ENCODE assay signal across 1 cellular context in genomic region chr5:62403411-62404250, GRCh38.
TF ChIP-seq lines count a peak whose summit lies in the region.

TSS of gene DIMT1 (minus strand) at chr5:62403905. CDS start at chr5:62403772, 133 bp downstream.

TF ChIP-seq in HepG2, 621 proteins besides CTCF, POLR2A, EP300 and RAD21 (continued from another document and continues in another):
- TF ChIP-seq, protein P1, sequence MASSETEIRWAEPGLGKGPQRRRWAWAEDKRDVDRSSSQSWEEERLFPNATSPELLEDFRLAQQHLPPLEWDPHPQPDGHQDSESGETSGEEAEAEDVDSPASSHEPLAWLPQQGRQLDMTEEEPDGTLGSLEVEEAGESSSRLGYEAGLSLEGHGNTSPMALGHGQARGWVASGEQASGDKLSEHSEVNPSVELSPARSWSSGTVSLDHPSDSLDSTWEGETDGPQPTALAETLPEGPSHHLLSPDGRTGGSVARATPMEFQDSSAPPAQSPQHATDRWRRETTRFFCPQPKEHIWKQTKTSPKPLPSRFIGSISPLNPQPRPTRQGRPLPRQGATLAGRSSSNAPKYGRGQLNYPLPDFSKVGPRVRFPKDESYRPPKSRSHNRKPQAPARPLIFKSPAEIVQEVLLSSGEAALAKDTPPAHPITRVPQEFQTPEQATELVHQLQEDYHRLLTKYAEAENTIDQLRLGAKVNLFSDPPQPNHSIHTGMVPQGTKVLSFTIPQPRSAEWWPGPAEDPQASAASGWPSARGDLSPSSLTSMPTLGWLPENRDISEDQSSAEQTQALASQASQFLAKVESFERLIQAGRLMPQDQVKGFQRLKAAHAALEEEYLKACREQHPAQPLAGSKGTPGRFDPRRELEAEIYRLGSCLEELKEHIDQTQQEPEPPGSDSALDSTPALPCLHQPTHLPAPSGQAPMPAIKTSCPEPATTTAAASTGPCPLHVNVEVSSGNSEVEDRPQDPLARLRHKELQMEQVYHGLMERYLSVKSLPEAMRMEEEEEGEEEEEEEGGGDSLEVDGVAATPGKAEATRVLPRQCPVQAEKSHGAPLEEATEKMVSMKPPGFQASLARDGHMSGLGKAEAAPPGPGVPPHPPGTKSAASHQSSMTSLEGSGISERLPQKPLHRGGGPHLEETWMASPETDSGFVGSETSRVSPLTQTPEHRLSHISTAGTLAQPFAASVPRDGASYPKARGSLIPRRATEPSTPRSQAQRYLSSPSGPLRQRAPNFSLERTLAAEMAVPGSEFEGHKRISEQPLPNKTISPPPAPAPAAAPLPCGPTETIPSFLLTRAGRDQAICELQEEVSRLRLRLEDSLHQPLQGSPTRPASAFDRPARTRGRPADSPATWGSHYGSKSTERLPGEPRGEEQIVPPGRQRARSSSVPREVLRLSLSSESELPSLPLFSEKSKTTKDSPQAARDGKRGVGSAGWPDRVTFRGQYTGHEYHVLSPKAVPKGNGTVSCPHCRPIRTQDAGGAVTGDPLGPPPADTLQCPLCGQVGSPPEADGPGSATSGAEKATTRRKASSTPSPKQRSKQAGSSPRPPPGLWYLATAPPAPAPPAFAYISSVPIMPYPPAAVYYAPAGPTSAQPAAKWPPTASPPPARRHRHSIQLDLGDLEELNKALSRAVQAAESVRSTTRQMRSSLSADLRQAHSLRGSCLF (CRISPR knock-in tag; IDR thresholded peaks at IDR 0.05; ENCODE audit: borderline replicate concordance) = 0 out of 2 replicates have a peak, but pooled peaks have one; percentile 55
- TF ChIP-seq ZBTB20 (CRISPR knock-in tag; IDR thresholded peaks at IDR 0.05; ENCODE audit: borderline replicate concordance, low read depth) = peak; percentile 33; the same call in 1 of the 2 replicates
- peak in 1 of 2 experiments; percentile 98; a peak in 2 of 4 replicates for TF ChIP-seq KLF16 (CRISPR knock-in tag; IDR thresholded peaks at IDR 0.05)
- no peak for TF ChIP-seq TRIM24 (CRISPR knock-in tag; IDR thresholded peaks at IDR 0.05)
- TF ChIP-seq, protein P2, sequence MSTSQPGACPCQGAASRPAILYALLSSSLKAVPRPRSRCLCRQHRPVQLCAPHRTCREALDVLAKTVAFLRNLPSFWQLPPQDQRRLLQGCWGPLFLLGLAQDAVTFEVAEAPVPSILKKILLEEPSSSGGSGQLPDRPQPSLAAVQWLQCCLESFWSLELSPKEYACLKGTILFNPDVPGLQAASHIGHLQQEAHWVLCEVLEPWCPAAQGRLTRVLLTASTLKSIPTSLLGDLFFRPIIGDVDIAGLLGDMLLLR (CRISPR knock-in tag; IDR thresholded peaks at IDR 0.05) = peak; percentile 92; the same call in 1 of the 2 replicates
- no peak; the same call in 1 of the 2 replicates for TF ChIP-seq BCL6 (CRISPR knock-in tag; IDR thresholded peaks at IDR 0.05)
- peak; percentile 76; the same call in 1 of the 2 replicates for TF ChIP-seq EEA1 (CRISPR knock-in tag; IDR thresholded peaks at IDR 0.05; ENCODE audit: borderline replicate concordance)
- TF ChIP-seq ZNF205 (CRISPR knock-in tag; IDR thresholded peaks at IDR 0.05) = peak; percentile 56; the same call in 1 of the 2 replicates
- TF ChIP-seq ZNF7 (CRISPR knock-in tag; IDR thresholded peaks at IDR 0.05) = no peak
- no peak for TF ChIP-seq GLMP (CRISPR knock-in tag; IDR thresholded peaks at IDR 0.05; ENCODE audit: borderline replicate concordance)
- TF ChIP-seq ZNF660 (CRISPR knock-in tag; IDR thresholded peaks at IDR 0.05; ENCODE audit: borderline replicate concordance, low read depth) = no peak
- TF ChIP-seq HNF4G (IDR thresholded peaks at IDR 0.05; ENCODE audit: borderline replicate concordance, low read depth, low read length) = no peak
- TF ChIP-seq HNF4G (CRISPR knock-in tag; IDR thresholded peaks at IDR 0.05; ENCODE audit: borderline replicate concordance, low read depth) = no peak
- TF ChIP-seq, protein P3, sequence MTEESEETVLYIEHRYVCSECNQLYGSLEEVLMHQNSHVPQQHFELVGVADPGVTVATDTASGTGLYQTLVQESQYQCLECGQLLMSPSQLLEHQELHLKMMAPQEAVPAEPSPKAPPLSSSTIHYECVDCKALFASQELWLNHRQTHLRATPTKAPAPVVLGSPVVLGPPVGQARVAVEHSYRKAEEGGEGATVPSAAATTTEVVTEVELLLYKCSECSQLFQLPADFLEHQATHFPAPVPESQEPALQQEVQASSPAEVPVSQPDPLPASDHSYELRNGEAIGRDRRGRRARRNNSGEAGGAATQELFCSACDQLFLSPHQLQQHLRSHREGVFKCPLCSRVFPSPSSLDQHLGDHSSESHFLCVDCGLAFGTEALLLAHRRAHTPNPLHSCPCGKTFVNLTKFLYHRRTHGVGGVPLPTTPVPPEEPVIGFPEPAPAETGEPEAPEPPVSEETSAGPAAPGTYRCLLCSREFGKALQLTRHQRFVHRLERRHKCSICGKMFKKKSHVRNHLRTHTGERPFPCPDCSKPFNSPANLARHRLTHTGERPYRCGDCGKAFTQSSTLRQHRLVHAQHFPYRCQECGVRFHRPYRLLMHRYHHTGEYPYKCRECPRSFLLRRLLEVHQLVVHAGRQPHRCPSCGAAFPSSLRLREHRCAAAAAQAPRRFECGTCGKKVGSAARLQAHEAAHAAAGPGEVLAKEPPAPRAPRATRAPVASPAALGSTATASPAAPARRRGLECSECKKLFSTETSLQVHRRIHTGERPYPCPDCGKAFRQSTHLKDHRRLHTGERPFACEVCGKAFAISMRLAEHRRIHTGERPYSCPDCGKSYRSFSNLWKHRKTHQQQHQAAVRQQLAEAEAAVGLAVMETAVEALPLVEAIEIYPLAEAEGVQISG (CRISPR knock-in tag; IDR thresholded peaks at IDR 0.05) = peak; percentile 88
- TF ChIP-seq ZNF768 (CRISPR knock-in tag; IDR thresholded peaks at IDR 0.05) = peak; percentile 77; the same call in 1 of the 2 replicates
- TF ChIP-seq, protein P4, sequence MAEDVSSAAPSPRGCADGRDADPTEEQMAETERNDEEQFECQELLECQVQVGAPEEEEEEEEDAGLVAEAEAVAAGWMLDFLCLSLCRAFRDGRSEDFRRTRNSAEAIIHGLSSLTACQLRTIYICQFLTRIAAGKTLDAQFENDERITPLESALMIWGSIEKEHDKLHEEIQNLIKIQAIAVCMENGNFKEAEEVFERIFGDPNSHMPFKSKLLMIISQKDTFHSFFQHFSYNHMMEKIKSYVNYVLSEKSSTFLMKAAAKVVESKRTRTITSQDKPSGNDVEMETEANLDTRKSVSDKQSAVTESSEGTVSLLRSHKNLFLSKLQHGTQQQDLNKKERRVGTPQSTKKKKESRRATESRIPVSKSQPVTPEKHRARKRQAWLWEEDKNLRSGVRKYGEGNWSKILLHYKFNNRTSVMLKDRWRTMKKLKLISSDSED (CRISPR knock-in tag; IDR thresholded peaks at IDR 0.05) = no peak
- no peak for TF ChIP-seq FOXP1 (IDR thresholded peaks at IDR 0.05)
- no peak for TF ChIP-seq FOXP1 (CRISPR knock-in tag; IDR thresholded peaks at IDR 0.05)
- TF ChIP-seq JUN (CRISPR knock-in tag; IDR thresholded peaks at IDR 0.05) = no peak
- peak; percentile 96 for TF ChIP-seq ZNF709 (CRISPR knock-in tag; IDR thresholded peaks at IDR 0.05)
- TF ChIP-seq, protein P5, sequence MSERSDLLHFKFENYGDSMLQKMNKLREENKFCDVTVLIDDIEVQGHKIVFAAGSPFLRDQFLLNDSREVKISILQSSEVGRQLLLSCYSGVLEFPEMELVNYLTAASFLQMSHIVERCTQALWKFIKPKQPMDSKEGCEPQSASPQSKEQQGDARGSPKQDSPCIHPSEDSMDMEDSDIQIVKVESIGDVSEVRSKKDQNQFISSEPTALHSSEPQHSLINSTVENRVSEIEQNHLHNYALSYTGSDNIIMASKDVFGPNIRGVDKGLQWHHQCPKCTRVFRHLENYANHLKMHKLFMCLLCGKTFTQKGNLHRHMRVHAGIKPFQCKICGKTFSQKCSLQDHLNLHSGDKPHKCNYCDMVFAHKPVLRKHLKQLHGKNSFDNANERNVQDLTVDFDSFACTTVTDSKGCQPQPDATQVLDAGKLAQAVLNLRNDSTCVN (CRISPR knock-in tag; IDR thresholded peaks at IDR 0.05; ENCODE audit: borderline replicate concordance) = peak; percentile 75
- no peak; the same call in 1 of the 2 replicates for TF ChIP-seq SIX1 (CRISPR knock-in tag; IDR thresholded peaks at IDR 0.05; ENCODE audit: borderline replicate concordance)
- peak; percentile 76 for TF ChIP-seq ARID5B (CRISPR knock-in tag; IDR thresholded peaks at IDR 0.05)
- 0 out of 2 replicates have a peak, but pooled peaks have one; percentile 37 for TF ChIP-seq E2F5 (CRISPR knock-in tag; conservative IDR thresholded peaks at IDR 0.05)
- TF ChIP-seq ASH2L (IDR thresholded peaks at IDR 0.05; ENCODE audit: insufficient read length, low read depth, low read length) = peak; percentile 95
- no peak for TF ChIP-seq SYNCRIP (IDR thresholded peaks at IDR 0.05; ENCODE audit: insufficient read depth, low read depth, low read length)
- TF ChIP-seq, protein P6, sequence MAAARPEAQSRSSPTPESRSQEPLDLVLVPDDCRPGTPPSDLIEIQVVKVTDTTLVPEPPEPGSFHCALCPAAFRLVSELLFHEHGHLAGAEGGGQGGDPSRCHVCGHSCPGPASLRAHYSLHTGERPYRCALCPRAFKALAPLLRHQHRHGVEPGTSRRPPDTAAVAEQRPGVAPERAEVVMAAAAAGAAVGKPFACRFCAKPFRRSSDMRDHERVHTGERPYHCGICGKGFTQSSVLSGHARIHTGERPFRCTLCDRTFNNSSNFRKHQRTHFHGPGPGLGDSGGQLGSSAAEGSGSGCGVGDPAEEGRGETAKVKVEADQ (CRISPR knock-in tag; IDR thresholded peaks at IDR 0.05; ENCODE audit: borderline replicate concordance) = peak; percentile 78; the same call in 1 of the 2 replicates
- peak; percentile 79 for TF ChIP-seq HIVEP1 (CRISPR knock-in tag; IDR thresholded peaks at IDR 0.05)
- TF ChIP-seq MAX (IDR thresholded peaks at IDR 0.05) = peak; percentile 98
- TF ChIP-seq CAMTA2 (CRISPR knock-in tag; IDR thresholded peaks at IDR 0.05; ENCODE audit: borderline replicate concordance) = peak; percentile 82
- no peak for TF ChIP-seq ZNF503 (CRISPR knock-in tag; IDR thresholded peaks at IDR 0.05)
- TF ChIP-seq KAT8 (CRISPR knock-in tag; IDR thresholded peaks at IDR 0.05) = peak; percentile 93
- peak; percentile 69; the same call in 1 of the 2 replicates for TF ChIP-seq ZNF564 (CRISPR knock-in tag; IDR thresholded peaks at IDR 0.05)
- TF ChIP-seq, protein P7, sequence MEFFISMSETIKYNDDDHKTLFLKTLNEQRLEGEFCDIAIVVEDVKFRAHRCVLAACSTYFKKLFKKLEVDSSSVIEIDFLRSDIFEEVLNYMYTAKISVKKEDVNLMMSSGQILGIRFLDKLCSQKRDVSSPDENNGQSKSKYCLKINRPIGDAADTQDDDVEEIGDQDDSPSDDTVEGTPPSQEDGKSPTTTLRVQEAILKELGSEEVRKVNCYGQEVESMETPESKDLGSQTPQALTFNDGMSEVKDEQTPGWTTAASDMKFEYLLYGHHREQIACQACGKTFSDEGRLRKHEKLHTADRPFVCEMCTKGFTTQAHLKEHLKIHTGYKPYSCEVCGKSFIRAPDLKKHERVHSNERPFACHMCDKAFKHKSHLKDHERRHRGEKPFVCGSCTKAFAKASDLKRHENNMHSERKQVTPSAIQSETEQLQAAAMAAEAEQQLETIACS (CRISPR knock-in tag; IDR thresholded peaks at IDR 0.05) = peak; percentile 83
- no peak for TF ChIP-seq FOSL1 (CRISPR knock-in tag; IDR thresholded peaks at IDR 0.05; ENCODE audit: borderline replicate concordance)
- TF ChIP-seq ZNF556 (CRISPR knock-in tag; IDR thresholded peaks at IDR 0.05; ENCODE audit: borderline replicate concordance) = peak; percentile 82
